In the genomic region with DNA sequence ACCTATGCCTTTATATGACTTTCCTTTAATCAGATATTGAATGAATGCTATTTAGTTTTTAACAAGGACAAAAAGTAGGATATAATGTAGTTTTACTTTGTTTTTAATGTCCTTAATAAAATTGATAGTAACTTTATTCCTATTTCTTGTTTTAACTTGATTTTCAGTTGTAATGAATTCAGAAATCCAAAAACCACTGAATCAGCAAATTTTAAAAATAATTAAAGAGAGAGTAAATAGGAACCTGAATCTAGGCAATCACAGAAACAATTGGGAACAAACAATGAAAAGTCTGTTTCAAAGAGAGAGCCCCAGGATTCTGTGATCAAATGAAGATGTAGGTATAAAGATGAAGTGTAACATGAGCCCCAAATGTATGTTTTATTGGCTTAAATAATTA, we compare ENCODE assay signal across 2 cellular contexts.
A peak's percentile ranks its signal among the peaks of the same experiment; 100 is the strongest.
TF ChIP-seq lines count a peak whose summit lies in the region.

No MANE protein-coding gene starts in this region.

TF ChIP-seq in IMR-90, 13 proteins besides CTCF, POLR2A, EP300 and RAD21:
- TF ChIP-seq RFX5 (IDR thresholded peaks at IDR 0.05; ENCODE audit: low read depth, low read length) (no peak), MAFK (IDR thresholded peaks at IDR 0.05; ENCODE audit: low read depth, low read length) (peak; percentile 91), CEBPB (IDR thresholded peaks at IDR 0.05; ENCODE audit: low read depth, low read length) (no peak), MAZ (IDR thresholded peaks at IDR 0.05; ENCODE audit: borderline replicate concordance, low read depth, low read length) (no peak)
TF ChIP-seq in IMR-90: peak in this region for 1.

TF ChIP-seq in H1, 55 proteins besides CTCF, POLR2A, EP300 and RAD21:
- no peak for TF ChIP-seq JUND (IDR thresholded peaks at IDR 0.05; ENCODE audit: low read length)
- TF ChIP-seq MAFK (IDR thresholded peaks at IDR 0.05; ENCODE audit: low read depth, low read length): peak; percentile 66; the same call in 1 of the 2 replicates
